Comparison of ENCODE assay signal across 1 cellular context in genomic region chr13:35475960-35476943, GRCh38.
A peak's percentile ranks its signal among the peaks of the same experiment; 100 is the strongest.
TF ChIP-seq lines count a peak whose summit lies in the region.

MAB21L1 (minus strand) TSS chr13:35476689; CDS start chr13:35476138, 551 bp downstream.

TF ChIP-seq in HEK293, 187 proteins besides CTCF, POLR2A, EP300 and RAD21 (continued from another document):
- peak; percentile 37; the same call in 1 of the 2 replicates for TF ChIP-seq ZNF449 (tag by site-specific recombination; IDR thresholded peaks at IDR 0.05)
- TF ChIP-seq ZBTB17 (tag by site-specific recombination; IDR thresholded peaks at IDR 0.05) = peak; percentile 90
- peak; percentile 64; the same call in 1 of the 2 replicates for TF ChIP-seq ZNF501 (tag by site-specific recombination; IDR thresholded peaks at IDR 0.05)
- TF ChIP-seq PRDM1 (tag by site-specific recombination; IDR thresholded peaks at IDR 0.05) = peak; percentile 86
- peak; percentile 53; the same call in 1 of the 2 replicates for TF ChIP-seq ZFP69B (tag by site-specific recombination; IDR thresholded peaks at IDR 0.05)
- peak; percentile 54; the same call in 1 of the 2 replicates for TF ChIP-seq ZNF561 (tag by site-specific recombination; IDR thresholded peaks at IDR 0.05; ENCODE audit: borderline replicate concordance)
- TF ChIP-seq ZSCAN30 (tag by site-specific recombination; IDR thresholded peaks at IDR 0.05) = 0 out of 2 replicates have a peak, but pooled peaks have one; percentile 28
- TF ChIP-seq ZNF23 (tag by site-specific recombination; IDR thresholded peaks at IDR 0.05; ENCODE audit: borderline replicate concordance) = no peak
- no peak for TF ChIP-seq ZBTB8A (tag by site-specific recombination; IDR thresholded peaks at IDR 0.05)
- peak; percentile 31; the same call in 1 of the 2 replicates for TF ChIP-seq PRDM10 (tag by site-specific recombination; IDR thresholded peaks at IDR 0.05)
- peak; percentile 43; the same call in 1 of the 2 replicates for TF ChIP-seq PATZ1 (tag by site-specific recombination; IDR thresholded peaks at IDR 0.05)
- TF ChIP-seq ZXDB (tag by site-specific recombination; IDR thresholded peaks at IDR 0.05) = 0 out of 2 replicates have a peak, but pooled peaks have one; percentile 21
